9 cellular contexts compared by ENCODE assay signal in the genomic region with DNA sequence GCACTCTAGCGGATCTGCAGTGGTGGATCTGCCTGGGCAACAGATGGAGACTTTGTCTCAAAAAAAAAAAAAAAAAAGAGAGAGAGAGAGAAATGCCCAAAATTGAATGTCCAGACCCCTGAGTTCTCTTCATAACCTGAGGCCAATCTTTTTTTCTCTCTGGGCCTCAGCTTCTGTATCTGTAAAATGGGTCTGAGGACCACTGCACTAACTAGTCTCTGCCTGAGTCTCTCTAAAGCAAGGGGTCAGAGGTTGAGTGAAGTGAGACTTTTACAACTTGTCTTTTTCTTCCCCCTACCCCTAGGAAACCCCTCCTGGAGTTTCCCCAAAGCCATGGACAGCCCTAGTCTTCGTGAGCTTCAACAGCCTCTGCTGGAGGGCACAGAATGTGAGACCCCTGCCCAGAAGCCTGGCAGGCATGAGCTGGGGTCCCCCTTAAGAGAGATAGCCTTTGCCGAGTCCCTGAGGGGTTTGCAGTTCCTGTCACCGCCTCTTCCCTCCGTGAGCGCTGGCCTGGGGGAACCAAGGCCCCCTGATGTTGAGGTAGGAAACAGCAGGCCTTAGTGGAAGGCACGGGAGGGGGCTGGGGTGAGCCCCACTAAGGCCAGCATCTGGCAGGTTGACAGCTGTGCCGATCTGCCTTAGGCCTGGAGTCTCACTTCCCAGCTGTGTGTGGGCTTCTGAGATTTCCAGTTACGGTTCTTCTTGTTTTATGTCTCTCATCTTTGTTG. TPM values are rescaled to one million over a fixed set of nuclear protein-coding genes. Genes with fewer than 3 reads are reported as not detected.
DNase-seq lines count a peak whose midpoint lies in the region; ATAC-seq lines count a peak whose summit lies in the region.
"Had no signal": no experiment of that assay in that cellular context is flagged by ENCODE, and none has a peak within 500 bp of the region (broad histone marks: within the 10 kb centered on the region; RNA-seq: fewer than 3 reads in every experiment).

No MANE protein-coding gene starts in this region.

- H3K27ac Mint-ChIP-seq in activated CD4-positive, alpha-beta memory T cell treated with anti-CD3 and anti-CD28 coated beads, Interleukin-2, amount 10 ng/mL, durations not matched to agents 7 days and 5 days = no peak overlapping the region

- no peak overlapping the region for H3K4me3 ChIP-seq in BLaER1

- no peak overlapping the region; the same call in 1 of the 2 replicates for H3K9ac ChIP-seq in BLaER1

- peaks cover 14% of the 10 kb centered on the region for H3K4me1 Mint-ChIP-seq in activated CD4-positive, alpha-beta memory T cell treated with anti-CD3 and anti-CD28 coated beads, Interleukin-2, amount 10 ng/mL, durations not matched to agents 7 days and 5 days

- ATAC-seq in GM18868 (IDR thresholded peaks at IDR 0.05; ENCODE audit: unreplicated experiment) (peak; percentile 40), HG02763 (IDR thresholded peaks at IDR 0.05; ENCODE audit: unreplicated experiment) (no peak)

- H3K27me3 Mint-ChIP-seq in activated CD4-positive, alpha-beta memory T cell treated with anti-CD3 and anti-CD28 coated beads, Interleukin-2, amount 10 ng/mL, durations not matched to agents 7 days and 5 days = no peaks in the 10 kb centered on the region

- POLR2A ChIA-PET in activated CD4-positive, alpha-beta memory T cell treated with anti-CD3 and anti-CD28 coated beads, Interleukin-2, amount 10 ng/mL, durations not matched to agents 7 days and 5 days (lab: Charles Lee) = interaction anchor here (1.7 kb wide), 1 partner anchor 14 kb away, joined by 4 read pairs; the partner anchor contains the start of gene B9D2

- H3K36me3 Mint-ChIP-seq in activated CD4-positive, alpha-beta memory T cell treated with anti-CD3 and anti-CD28 coated beads, Interleukin-2, amount 10 ng/mL, durations not matched to agents 7 days and 5 days (ENCODE audit: low read depth) = peaks cover 3% of the 10 kb centered on the region
- H3K36me3 Mint-ChIP-seq: activated naive CD4-positive, alpha-beta T cell treated with anti-CD3 and anti-CD28 coated beads, Interleukin-2, amount 50 U/mL, for 72 hours had no signal

- H3K36me3 ChIP-seq in BLaER1 = peaks cover 37% of the 10 kb centered on the region

- no peaks in the 10 kb centered on the region for H3K9me3 Mint-ChIP-seq in activated CD4-positive, alpha-beta memory T cell treated with anti-CD3 and anti-CD28 coated beads, Interleukin-2, amount 10 ng/mL, durations not matched to agents 7 days and 5 days
- H3K9me3 Mint-ChIP-seq: activated naive CD4-positive, alpha-beta T cell treated with anti-CD3 and anti-CD28 coated beads, Interleukin-2, amount 50 U/mL, for 72 hours had no signal

- H3K4me3 Mint-ChIP-seq in activated CD4-positive, alpha-beta memory T cell treated with anti-CD3 and anti-CD28 coated beads, Interleukin-2, amount 10 ng/mL, durations not matched to agents 7 days and 5 days = no peak overlapping the region

- H3K27ac ChIP-seq in BLaER1 = peak overlapping the region; percentile 70; the same call in 1 of the 2 replicates

- peak; percentile 40 for DNase-seq in MV-4-11 (lab: John Stamatoyannopoulos, UW)
- peak; percentile 28 for DNase-seq in iPS DF 19.7 (ENCODE audit: low read depth, low spot score)
- no peak for DNase-seq in activated CD4-positive, alpha-beta memory T cell treated with anti-CD3 and anti-CD28 coated beads, Interleukin-2, amount 10 ng/mL, durations not matched to agents 7 days and 5 days
- DNase-seq in RPMI8226 = no peak
- DNase-seq in GDM1 (lab: John Stamatoyannopoulos, UW) = no peak

- no peaks in the 10 kb centered on the region; the same call in 1 of the 2 replicates for H4K20me1 ChIP-seq in BLaER1

- peaks cover 25% of the 10 kb centered on the region for H3K4me1 ChIP-seq in BLaER1

- CTCF ChIA-PET in activated CD4-positive, alpha-beta memory T cell treated with anti-CD3 and anti-CD28 coated beads, Interleukin-2, amount 10 ng/mL, durations not matched to agents 7 days and 5 days (lab: Charles Lee) = no interaction called here

- H3K9me3 ChIP-seq in BLaER1 = no peaks in the 10 kb centered on the region

- H3K4me2 ChIP-seq in BLaER1 = peak overlapping the region; percentile 67

- no peaks in the 10 kb centered on the region; the same call in 1 of the 2 replicates for H3K27me3 ChIP-seq in BLaER1

RNA-seq across cellular contexts. Expression of gene TMEM91, which starts 1.8 kb away (rescaled TPM):
- 1 to 10 TPM; 8.0 to 9.6 TPM for total RNA-seq in activated CD4-positive, alpha-beta memory T cell treated with anti-CD3 and anti-CD28 coated beads, Interleukin-2, amount 10 ng/mL, durations not matched to agents 7 days and 5 days

RNA-seq across cellular contexts. Expression of gene B9D2, which starts 14.2 kb away (rescaled TPM):
- 10 to 100 TPM; 10.8 to 11.2 TPM for total RNA-seq in activated CD4-positive, alpha-beta memory T cell treated with anti-CD3 and anti-CD28 coated beads, Interleukin-2, amount 10 ng/mL, durations not matched to agents 7 days and 5 days

RNA-seq across cellular contexts. Expression of gene EXOSC5, which starts 19.0 kb away (rescaled TPM):
- 10 to 100 TPM; 18.8 to 25.2 TPM for total RNA-seq in activated CD4-positive, alpha-beta memory T cell treated with anti-CD3 and anti-CD28 coated beads, Interleukin-2, amount 10 ng/mL, durations not matched to agents 7 days and 5 days

RNA-seq across cellular contexts. Expression of gene BCKDHA, which starts 19.5 kb away (rescaled TPM):
- total RNA-seq in activated CD4-positive, alpha-beta memory T cell treated with anti-CD3 and anti-CD28 coated beads, Interleukin-2, amount 10 ng/mL, durations not matched to agents 7 days and 5 days = 10 to 100 TPM; 17.9 to 27.1 TPM

RNA-seq across cellular contexts. Expression of gene TGFB1, which starts 24.4 kb away (rescaled TPM):
- total RNA-seq in activated CD4-positive, alpha-beta memory T cell treated with anti-CD3 and anti-CD28 coated beads, Interleukin-2, amount 10 ng/mL, durations not matched to agents 7 days and 5 days = 100 to 1,000 TPM; 236 to 247 TPM

Comparison
In these comparisons a context has a peak if more than half of its experiments do, and no peak if none do; other contexts are left out.
1. DNase-seq: peak in MV-4-11 (single experiment) and iPS DF 19.7 (single experiment); none in activated CD4-positive, alpha-beta memory T cell treated with anti-CD3 and anti-CD28 coated beads, Interleukin-2, amount 10 ng/mL, durations not matched to agents 7 days and 5 days (single experiment), RPMI8226 (single experiment) and GDM1 (single experiment).